In the genomic region with DNA sequence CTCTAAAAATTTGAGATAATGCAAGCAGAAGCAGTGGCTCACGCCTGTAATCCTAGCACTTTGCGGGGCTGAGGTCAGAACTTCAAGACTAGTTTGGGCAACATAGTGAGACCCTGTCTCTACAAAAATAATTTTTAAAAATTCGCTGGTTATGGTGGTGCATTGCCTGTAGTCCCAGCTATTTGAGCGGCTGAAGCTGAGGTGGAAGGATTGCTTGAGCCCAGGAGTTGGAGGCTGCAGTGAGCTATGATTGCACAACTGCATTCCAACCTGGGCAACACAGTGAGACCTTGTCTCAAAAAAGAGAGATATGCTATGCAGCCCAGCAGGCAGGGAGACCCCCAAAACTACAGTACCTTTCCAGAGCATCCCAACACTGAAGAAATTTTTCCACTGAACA, we compare ENCODE assay signal across 9 cellular contexts. TPM values are rescaled to one million over a fixed set of nuclear protein-coding genes. Genes with fewer than 3 reads are reported as not detected.
DNase-seq lines count a peak whose midpoint lies in the region; ATAC-seq and TF ChIP-seq lines count a peak whose summit lies in the region.
"Had no signal": no experiment of that assay in that cellular context is flagged by ENCODE, and none has a peak within 500 bp of the region (broad histone marks: within the 10 kb centered on the region; RNA-seq: fewer than 3 reads in every experiment).

No MANE protein-coding gene starts in this region.

- WGBS in esophagus squamous epithelium, 2 donors: 50 to 68% methylated on average over 3 to 4 of the region's 4 CpGs

- TF ChIP-seq CTCF in foreskin keratinocyte (conservative IDR thresholded peaks at IDR 0.05) (no peak), esophagus squamous epithelium (IDR thresholded peaks at IDR 0.05) (no peak)

- H3K36me3 ChIP-seq in esophagus squamous epithelium: peaks cover 0 to 36% (median 0%) of the 10 kb centered on the region in 3 donors

- ATAC-seq in activated T-cell treated with anti-CD3 and anti-CD28 coated beads, Interleukin-2, amount 50 U/mL, for 4 hours: no peak
- ATAC-seq in foreskin keratinocyte (no peak), GM18519 (IDR thresholded peaks at IDR 0.05; ENCODE audit: low FRiP score, unreplicated experiment) (no peak)
- no peak for ATAC-seq in stimulated activated naive CD8-positive, alpha-beta T cell treated with anti-CD3 and anti-CD28 coated beads, Interleukin-15, amount 100 ng/mL, for 72 hours

- no peak for TF ChIP-seq POLR2A in esophagus squamous epithelium (IDR thresholded peaks at IDR 0.05)

- peaks cover 42% of the 10 kb centered on the region for H3K4me1 ChIP-seq in foreskin keratinocyte
- peaks cover 9 to 74% (median 21%) of the 10 kb centered on the region in 3 donors for H3K4me1 ChIP-seq in esophagus squamous epithelium

- H3K4me3 ChIP-seq in esophagus squamous epithelium: peak overlapping the region in 2 of 4 donors; percentile 51 to 81

- H3K4me1 Mint-ChIP-seq in activated T-cell treated with anti-CD3 and anti-CD28 coated beads, Interleukin-2, amount 50 U/mL, for 4 hours (ENCODE audit: low read depth): peaks cover 68% of the 10 kb centered on the region
- H3K4me1 Mint-ChIP-seq in stimulated activated naive CD8-positive, alpha-beta T cell treated with anti-CD3 and anti-CD28 coated beads, Interleukin-15, amount 100 ng/mL, for 72 hours: peaks cover 57% of the 10 kb centered on the region

- no peaks in the 10 kb centered on the region for H3K9me3 ChIP-seq in esophagus squamous epithelium

- H3K4me3 Mint-ChIP-seq in activated T-cell treated with anti-CD3 and anti-CD28 coated beads, Interleukin-2, amount 50 U/mL, for 4 hours: peak overlapping the region; percentile 99
- peak overlapping the region; percentile 77 to 99 for H3K4me3 Mint-ChIP-seq in stimulated activated naive CD8-positive, alpha-beta T cell treated with anti-CD3 and anti-CD28 coated beads, Interleukin-15, amount 100 ng/mL, for 72 hours

- H3K27me3 ChIP-seq in foreskin keratinocyte (no peaks in the 10 kb centered on the region), esophagus squamous epithelium (no peaks in the 10 kb centered on the region)

- H3K9me3 Mint-ChIP-seq in activated T-cell treated with anti-CD3 and anti-CD28 coated beads, Interleukin-2, amount 50 U/mL, for 4 hours: no peaks in the 10 kb centered on the region
- H3K9me3 Mint-ChIP-seq in stimulated activated naive CD8-positive, alpha-beta T cell treated with anti-CD3 and anti-CD28 coated beads, Interleukin-15, amount 100 ng/mL, for 72 hours: no peaks in the 10 kb centered on the region

- DNase-seq in activated T-cell treated with anti-CD3 and anti-CD28 coated beads, Interleukin-2, amount 50 U/mL, for 4 hours: no peak
- DNase-seq in activated T-cell treated with anti-CD3 and anti-CD28 coated beads for 4 hours (no peak), UCSD-AML1 (lab: John Stamatoyannopoulos, UW; ENCODE audit: unreplicated experiment) (peak; percentile 10), foreskin keratinocyte (no peak), NCI-H82 treated with DMSO at 0.1 percent for 48 hours (lab: John Stamatoyannopoulos, UW; ENCODE audit: unreplicated experiment) (no peak), esophagus squamous epithelium (lab: John Stamatoyannopoulos, UW) (no peak)
- DNase-seq in stimulated activated naive CD8-positive, alpha-beta T cell treated with anti-CD3 and anti-CD28 coated beads, Interleukin-15, amount 100 ng/mL, for 72 hours: no peak

- intact Hi-C loops in esophagus squamous epithelium (cut with DNase I): no loop called here

- H3K27ac ChIP-seq in foreskin keratinocyte: peak overlapping the region; percentile 95
- H3K27ac ChIP-seq in esophagus squamous epithelium: peak overlapping the region in 1 of 4 donors; percentile 21
- H3K27ac ChIP-seq: C4-2B had no signal

- H3K36me3 Mint-ChIP-seq in activated T-cell treated with anti-CD3 and anti-CD28 coated beads, Interleukin-2, amount 50 U/mL, for 4 hours (ENCODE audit: insufficient read depth): peaks cover 33% of the 10 kb centered on the region

- H3K27ac Mint-ChIP-seq in stimulated activated naive CD8-positive, alpha-beta T cell treated with anti-CD3 and anti-CD28 coated beads, Interleukin-15, amount 100 ng/mL, for 72 hours: peak overlapping the region in 1 of 2 donors; percentile 15

- H3K27me3 Mint-ChIP-seq in activated T-cell treated with anti-CD3 and anti-CD28 coated beads, Interleukin-2, amount 50 U/mL, for 4 hours (ENCODE audit: low read depth): no peaks in the 10 kb centered on the region
- H3K27me3 Mint-ChIP-seq in stimulated activated naive CD8-positive, alpha-beta T cell treated with anti-CD3 and anti-CD28 coated beads, Interleukin-15, amount 100 ng/mL, for 72 hours: no peaks in the 10 kb centered on the region

RNA-seq across cellular contexts. Expression of a gene that starts 2.3 kb away (rescaled TPM):
- total RNA-seq in activated T-cell treated with anti-CD3 and anti-CD28 coated beads, Interleukin-2, amount 50 U/mL, for 4 hours: 100 to 1,000 TPM in 2 of 3 donors, 10 to 100 TPM in 1; 67.2 to 129 (median 110) TPM
- total RNA-seq in foreskin keratinocyte: 372 and 455 TPM in 2 replicates
- polyA plus RNA-seq in foreskin keratinocyte: 355 and 470 TPM in 2 replicates
- total RNA-seq in esophagus squamous epithelium: 100 to 1,000 TPM in 2 of 4 donors, 10 to 100 TPM in 2; 38.5 to 167 (median 109) TPM
